In genomic region chr17:54887787-54888186, GRCh38 we compare ENCODE assay signal across 8 cellular contexts. TPM values are rescaled to one million over a fixed set of nuclear protein-coding genes. Genes with fewer than 3 reads are reported as not detected.
"Had no signal": no experiment of that assay in that cellular context is flagged by ENCODE, and none has a peak within 500 bp of the region (broad histone marks: within the 10 kb centered on the region; RNA-seq: fewer than 3 reads in every experiment).

No MANE protein-coding gene starts in this region.

- H3K4me3 Mint-ChIP-seq: IgD-negative memory B cell had no signal

- H3K9ac ChIP-seq: KMS-11 had no signal

- FAIRE-seq: HepG2 had no signal

- H3K27ac ChIP-seq: HL-60, KMS-11 had no signal

- H3K27ac Mint-ChIP-seq: IgD-negative memory B cell had no signal

- H3K36me3 Mint-ChIP-seq: IgD-negative memory B cell had no signal

- H3K9me3 Mint-ChIP-seq: IgD-negative memory B cell had no signal

- H3K4me1 Mint-ChIP-seq: IgD-negative memory B cell had no signal

- DNase-seq: IMR-90, Kasumi-1, KBM-7, KG1 had no signal

- H3K4me2 ChIP-seq: KMS-11 had no signal

- ATAC-seq: HepG2 had no signal

RNA-seq across cellular contexts. Expression of gene TOM1L1, which starts 12.9 kb away (rescaled TPM):
- polyA plus RNA-seq: IgD-negative memory B cell had no signal
